ENCODE assay signal across 10 cellular contexts in the genomic region with DNA sequence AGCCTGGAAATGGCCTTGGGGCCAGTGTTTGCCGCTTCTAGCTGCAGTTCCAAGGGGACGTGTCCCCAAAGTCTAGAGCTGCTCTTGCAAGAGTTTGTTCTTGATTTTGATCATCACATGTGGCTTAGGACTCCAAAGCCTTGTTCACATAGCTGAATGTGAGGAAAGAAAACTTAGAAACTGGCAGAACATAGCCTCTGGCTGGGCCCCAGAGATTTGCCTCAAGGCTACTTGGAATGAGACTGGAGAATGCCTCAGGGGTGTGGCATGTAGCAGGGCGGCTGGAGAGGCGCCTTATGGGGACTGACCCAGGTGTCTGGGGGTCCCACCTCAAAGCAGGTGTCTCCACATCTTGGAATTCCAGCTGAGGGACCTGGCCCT. TPM values are rescaled to one million over a fixed set of nuclear protein-coding genes. Genes with fewer than 3 reads are reported as not detected.
DNase-seq lines count a peak whose midpoint lies in the region; ATAC-seq and TF ChIP-seq lines count a peak whose summit lies in the region.
"Had no signal": no experiment of that assay in that cellular context is flagged by ENCODE, and none has a peak within 500 bp of the region (broad histone marks: within the 10 kb centered on the region; RNA-seq: fewer than 3 reads in every experiment).

No MANE protein-coding gene starts in this region.

- H3K36me3 Mint-ChIP-seq in activated naive CD4-positive, alpha-beta T cell treated with anti-CD3 and anti-CD28 coated beads, Interleukin-2, amount 50 U/mL, for 24 hours, result no peaks in the 10 kb centered on the region
- H3K36me3 Mint-ChIP-seq in type B pancreatic cell, result peaks cover 4% of the 10 kb centered on the region

- H3K4me1 Mint-ChIP-seq in activated naive CD4-positive, alpha-beta T cell treated with anti-CD3 and anti-CD28 coated beads, Interleukin-2, amount 50 U/mL, for 24 hours, result peaks cover 37% of the 10 kb centered on the region
- peaks cover 13% of the 10 kb centered on the region for H3K4me1 Mint-ChIP-seq in type B pancreatic cell (ENCODE audit: unreplicated experiment)

- H3K9me3 Mint-ChIP-seq in activated naive CD4-positive, alpha-beta T cell treated with anti-CD3 and anti-CD28 coated beads, Interleukin-2, amount 50 U/mL, for 24 hours, result no peaks in the 10 kb centered on the region
- H3K9me3 Mint-ChIP-seq in type B pancreatic cell, result no peaks in the 10 kb centered on the region

- H3K9me3 ChIP-seq in ascending aorta, result no peaks in the 10 kb centered on the region

- H3K27ac Mint-ChIP-seq in activated naive CD4-positive, alpha-beta T cell treated with anti-CD3 and anti-CD28 coated beads, Interleukin-2, amount 50 U/mL, for 24 hours, result no peak overlapping the region
- H3K27ac Mint-ChIP-seq in type B pancreatic cell, result peak overlapping the region; percentile 74

- intact Hi-C loops in ascending aorta (cut with DNase I), result loop anchor here (10.0 kb wide), 2 partner anchors 144 to 1956 kb away; a partner anchor contains a TSS

- H3K4me3 ChIP-seq in ascending aorta (peak overlapping the region; percentile 81 to 100), kidney epithelial cell (ENCODE audit: low read depth, low read length) (peak overlapping the region; percentile 95)

- ATAC-seq in HG02840 (IDR thresholded peaks at IDR 0.05; ENCODE audit: low FRiP score, unreplicated experiment), result no peak

- H3K27me3 Mint-ChIP-seq in activated naive CD4-positive, alpha-beta T cell treated with anti-CD3 and anti-CD28 coated beads, Interleukin-2, amount 50 U/mL, for 24 hours, result no peaks in the 10 kb centered on the region
- no peaks in the 10 kb centered on the region for H3K27me3 Mint-ChIP-seq in type B pancreatic cell

- H3K4me3 Mint-ChIP-seq in activated naive CD4-positive, alpha-beta T cell treated with anti-CD3 and anti-CD28 coated beads, Interleukin-2, amount 50 U/mL, for 24 hours, result peak overlapping the region; percentile 88
- peak overlapping the region; percentile 85 for H3K4me3 Mint-ChIP-seq in type B pancreatic cell

- no peaks in the 10 kb centered on the region for H3K27me3 ChIP-seq in ascending aorta
- H3K27me3 ChIP-seq in kidney epithelial cell (ENCODE audit: control insufficient read depth, insufficient read depth, low read length), result no peaks in the 10 kb centered on the region

- peaks cover 16 to 36% of the 10 kb centered on the region in 2 donors for H3K4me1 ChIP-seq in ascending aorta

- TF ChIP-seq CTCF in ascending aorta (IDR thresholded peaks at IDR 0.05) (no peak), kidney epithelial cell (IDR thresholded peaks at IDR 0.05; ENCODE audit: insufficient read depth, low read length, poor library complexity, severe bottlenecking) (no peak), type B pancreatic cell (conservative IDR thresholded peaks at IDR 0.05) (no peak)

- DNase-seq in activated naive CD4-positive, alpha-beta T cell treated with anti-CD3 and anti-CD28 coated beads, Interleukin-2, amount 50 U/mL, for 16 hours, result no peak
- DNase-seq in ascending aorta (ENCODE audit: low spot score in 2 of 2) (no peak), kidney epithelial cell (ENCODE audit: low read depth) (no peak), type B pancreatic cell (ENCODE audit: extremely low spot score, unreplicated experiment) (no peak), superior temporal gyrus (ENCODE audit: extremely low spot score) (no peak), NCI-H446 treated with DMSO at 0.1 percent for 48 hours (lab: John Stamatoyannopoulos, UW) (no peak)
- DNase-seq: activated CD4-positive, alpha-beta T cell treated with anti-CD3 and anti-CD28 coated beads, Interleukin-2, amount 50 U/mL, for 1 hour; DMS153 had no signal

- peaks cover 0 to 10% of the 10 kb centered on the region in 2 donors for H3K36me3 ChIP-seq in ascending aorta
- H3K36me3 ChIP-seq in kidney epithelial cell (ENCODE audit: control insufficient read depth, insufficient read depth, low read length), result peaks cover 2% of the 10 kb centered on the region

- no peak overlapping the region for H3K27ac ChIP-seq in ascending aorta

RNA-seq across cellular contexts. Expression of a gene that starts 2.3 kb away (rescaled TPM):
- total RNA-seq in ascending aorta (102 TPM), kidney epithelial cell (183 and 188 TPM in 2 replicates), type B pancreatic cell (ENCODE audit: low replicate concordance) (94.4 and 160 TPM in 2 replicates)

RNA-seq across cellular contexts. Expression of a gene that starts 54.9 kb away (rescaled TPM):
- total RNA-seq in ascending aorta (8.7 TPM), kidney epithelial cell (27.9 and 28.4 TPM in 2 replicates), type B pancreatic cell (ENCODE audit: low replicate concordance) (45.4 and 78.2 TPM in 2 replicates)
